ENCODE assay signal across 25 cellular contexts in genomic region chr10:71066600-71066999, GRCh38.
"Had no signal": no experiment of that assay in that cellular context is flagged by ENCODE, and none has a peak within 500 bp of the region (broad histone marks: within the 10 kb centered on the region; RNA-seq: fewer than 3 reads in every experiment).

No MANE protein-coding gene starts in this region.

- H3K9me3 ChIP-seq: esophagus muscularis mucosa, left lung, lower lobe of right lung, mucosa of descending colon, ovary, psoas muscle, suprapubic skin, transverse colon, vagina had no signal

- ATAC-seq: foreskin keratinocyte; left lung; lower lobe of right lung; mucosa of descending colon; natural killer cell treated with Interleukin-12 subunit alpha and Interleukin-12 subunit beta and Interleukin-15 and Interleukin-18, amount 100 ng/mL, for 72 hours; psoas muscle; sciatic nerve; stimulated activated naive CD8-positive, alpha-beta T cell treated with anti-CD3 and anti-CD28 coated beads, Interleukin-15, amount 100 ng/mL, for 72 hours had no signal

- H3K9me3 Mint-ChIP-seq: naive B cell; natural killer cell treated with Interleukin-12 subunit alpha and Interleukin-12 subunit beta and Interleukin-15 and Interleukin-18, amount 100 ng/mL, for 72 hours; neural progenitor cell; stimulated activated naive CD8-positive, alpha-beta T cell treated with anti-CD3 and anti-CD28 coated beads, Interleukin-15, amount 100 ng/mL, for 72 hours had no signal

- H3K36me3 ChIP-seq: esophagus muscularis mucosa, left lung, lower lobe of right lung, neural progenitor cell, ovary, suprapubic skin, transverse colon, vagina had no signal

- H3K27ac Mint-ChIP-seq: naive B cell; natural killer cell treated with Interleukin-12 subunit alpha and Interleukin-12 subunit beta and Interleukin-15 and Interleukin-18, amount 100 ng/mL, for 72 hours; neural progenitor cell; stimulated activated naive CD8-positive, alpha-beta T cell treated with anti-CD3 and anti-CD28 coated beads, Interleukin-15, amount 100 ng/mL, for 72 hours had no signal

- H3K4me2 ChIP-seq: neural progenitor cell, smooth muscle cell had no signal

- H3K4me3 ChIP-seq: coronary artery, esophagus muscularis mucosa, left lung, lower lobe of right lung, mucosa of descending colon, neural progenitor cell, ovary, psoas muscle, smooth muscle cell, suprapubic skin, transverse colon, vagina had no signal

- DNase-seq: dermis blood vessel endothelial cell; effector memory CD4-positive, alpha-beta T cell; foreskin keratinocyte; glutamatergic neuron; left lung; lower lobe of right lung; mucosa of descending colon; naive B cell; ovary; psoas muscle; stimulated activated CD4-positive, alpha-beta T cell treated with anti-CD3 and anti-CD28 coated beads, Interleukin-12 subunit alpha, Interleukin-12 subunit beta, amount 100 ng/mL, for 4 hours; stimulated activated CD4-positive, alpha-beta T cell treated with anti-CD3 and anti-CD28 coated beads, Interleukin-1b, Interleukin-23, amount 100 ng/mL, for 48 hours; stimulated activated CD4-positive, alpha-beta T cell treated with anti-CD3 and anti-CD28 coated beads, Interleukin-4, amount 100 ng/mL, for 1 hour; stimulated activated CD8-positive, alpha-beta memory T cell treated with anti-CD3 and anti-CD28 coated beads, Interleukin-4, amount 100 ng/mL, for 48 hours; stimulated activated naive CD4-positive, alpha-beta T cell; stimulated activated naive CD8-positive, alpha-beta T cell treated with anti-CD3 and anti-CD28 coated beads, Interleukin-15, amount 100 ng/mL, for 72 hours; transverse colon had no signal

- H3K9ac ChIP-seq: neural progenitor cell had no signal

- H3K27ac ChIP-seq: coronary artery, esophagus muscularis mucosa, foreskin keratinocyte, left lung, lower lobe of right lung, neural progenitor cell, ovary, psoas muscle, suprapubic skin, transverse colon, vagina had no signal

- H3K4me1 ChIP-seq: foreskin keratinocyte, left lung, lower lobe of right lung, transverse colon had no signal

- H3K4me1 Mint-ChIP-seq: naive B cell; stimulated activated naive CD8-positive, alpha-beta T cell treated with anti-CD3 and anti-CD28 coated beads, Interleukin-15, amount 100 ng/mL, for 72 hours had no signal

- H3K4me3 Mint-ChIP-seq: naive B cell; natural killer cell treated with Interleukin-12 subunit alpha and Interleukin-12 subunit beta and Interleukin-15 and Interleukin-18, amount 100 ng/mL, for 72 hours; neural progenitor cell; stimulated activated naive CD8-positive, alpha-beta T cell treated with anti-CD3 and anti-CD28 coated beads, Interleukin-15, amount 100 ng/mL, for 72 hours had no signal

- H3K27me3 Mint-ChIP-seq: stimulated activated naive CD8-positive, alpha-beta T cell treated with anti-CD3 and anti-CD28 coated beads, Interleukin-15, amount 100 ng/mL, for 72 hours had no signal

- H3K27me3 ChIP-seq: esophagus muscularis mucosa, foreskin keratinocyte, neural progenitor cell, ovary, suprapubic skin, transverse colon, vagina had no signal

- H3K36me3 Mint-ChIP-seq: naive B cell; natural killer cell treated with Interleukin-12 subunit alpha and Interleukin-12 subunit beta and Interleukin-15 and Interleukin-18, amount 100 ng/mL, for 72 hours; neural progenitor cell had no signal

- H2AFZ ChIP-seq: neural progenitor cell had no signal
